Comparison of ENCODE assay signal across 1 cellular context in the genomic region with DNA sequence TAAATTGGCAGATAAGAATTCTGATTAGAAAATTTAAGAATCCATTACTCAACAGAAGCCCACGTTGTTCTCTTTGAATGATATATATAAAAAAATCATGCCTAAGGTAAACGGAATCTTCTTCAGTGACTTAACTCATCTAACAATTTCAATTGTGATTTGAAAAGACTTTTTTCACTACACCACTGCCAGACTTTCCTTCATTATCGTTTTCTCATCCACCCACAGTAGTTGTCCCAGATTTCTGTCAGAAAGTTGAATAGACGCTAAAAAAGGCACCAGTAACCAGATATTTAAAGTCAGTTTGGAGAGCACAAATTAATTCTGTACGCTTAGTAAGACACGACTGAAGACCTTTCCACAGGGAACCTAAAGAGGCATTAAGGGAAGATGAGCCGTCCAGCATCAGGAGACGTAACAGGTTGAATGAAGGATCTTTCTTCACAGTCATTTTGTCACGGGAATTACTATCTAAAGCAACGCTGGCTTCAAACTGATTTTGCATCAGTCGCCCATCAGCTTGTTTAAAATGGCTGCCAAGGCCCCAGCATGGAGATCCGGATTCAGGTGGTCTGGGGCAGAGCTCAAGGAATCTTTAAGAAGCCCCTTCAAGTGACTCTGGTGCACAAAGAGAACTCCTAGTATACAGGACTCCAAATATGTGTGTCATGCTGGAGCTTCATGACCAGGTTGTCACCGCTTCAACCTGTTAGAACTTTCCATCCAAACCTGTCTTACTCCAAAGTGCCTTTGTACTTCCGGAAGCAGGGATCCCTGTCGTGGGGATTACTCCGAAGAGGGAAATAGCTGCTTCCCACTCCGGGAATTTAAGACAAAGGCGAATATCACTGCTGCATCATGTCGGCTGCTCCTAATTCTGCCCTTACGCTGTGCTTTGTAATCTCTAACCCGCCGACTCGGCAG.
TF ChIP-seq lines count a peak whose summit lies in the region.

No MANE protein-coding gene starts in this region.

TF ChIP-seq in H1, 55 proteins besides CTCF, POLR2A, EP300 and RAD21:
- TF ChIP-seq ZNF274 (IDR thresholded peaks at IDR 0.05; ENCODE audit: borderline replicate concordance, extremely low read depth, low read length), result no peak
- TF ChIP-seq POU5F1 (IDR thresholded peaks at IDR 0.05; ENCODE audit: low read depth, low read length), result no peak
- peak; percentile 60; the same call in 1 of the 2 replicates for TF ChIP-seq TAF1 (IDR thresholded peaks at IDR 0.05; ENCODE audit: low read depth, low read length)
- TF ChIP-seq RBBP5 (IDR thresholded peaks at IDR 0.05; ENCODE audit: borderline replicate concordance, low read depth, low read length), result 0 out of 2 replicates have a peak, but pooled peaks have one; percentile 1
- no peak for TF ChIP-seq FOSL1 (IDR thresholded peaks at IDR 0.05; ENCODE audit: insufficient read depth, low read depth, low read length)
- peak; percentile 40; the same call in 1 of the 2 replicates for TF ChIP-seq E2F6 (IDR thresholded peaks at IDR 0.05)
- no peak for TF ChIP-seq GTF2F1 (IDR thresholded peaks at IDR 0.05; ENCODE audit: borderline replicate concordance, low read depth, low read length)
- no peak for TF ChIP-seq BRCA1 (IDR thresholded peaks at IDR 0.05; ENCODE audit: low read depth, low read length)
- no peak for TF ChIP-seq PHF8 (conservative IDR thresholded peaks at IDR 0.05; ENCODE audit: low read depth, low read length)
- no peak for TF ChIP-seq CEBPB (IDR thresholded peaks at IDR 0.05; ENCODE audit: low read depth, low read length)
- TF ChIP-seq MAFK (IDR thresholded peaks at IDR 0.05; ENCODE audit: low read depth, low read length), result no peak
- peak; percentile 95 for TF ChIP-seq YY1 (IDR thresholded peaks at IDR 0.05; ENCODE audit: low read depth, low read length)
- TF ChIP-seq, protein P1, sequence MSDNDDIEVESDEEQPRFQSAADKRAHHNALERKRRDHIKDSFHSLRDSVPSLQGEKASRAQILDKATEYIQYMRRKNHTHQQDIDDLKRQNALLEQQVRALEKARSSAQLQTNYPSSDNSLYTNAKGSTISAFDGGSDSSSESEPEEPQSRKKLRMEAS (IDR thresholded peaks at IDR 0.05), result peak; percentile 79
- peak; percentile 33 for TF ChIP-seq TAF7 (optimal IDR thresholded peaks at IDR 0.05; ENCODE audit: borderline replicate concordance, low read depth, low read length)
- TF ChIP-seq SP1 (IDR thresholded peaks at IDR 0.05; ENCODE audit: low read depth, low read length), result no peak
- no peak for TF ChIP-seq EZH2 (IDR thresholded peaks at IDR 0.05; ENCODE audit: low read depth, low read length, severe bottlenecking)
- TF ChIP-seq SUZ12 (IDR thresholded peaks at IDR 0.05; ENCODE audit: low read length), result no peak
- TF ChIP-seq RFX5 (IDR thresholded peaks at IDR 0.05; ENCODE audit: borderline replicate concordance, low read depth, low read length), result no peak
- no peak for TF ChIP-seq SIRT6 (IDR thresholded peaks at IDR 0.05; ENCODE audit: low read length)
- TF ChIP-seq HDAC2 (IDR thresholded peaks at IDR 0.05; ENCODE audit: borderline replicate concordance in 1 of 2, low read depth in 2 of 2, low read length in 2 of 2), result no peak
- TF ChIP-seq ATF3 (IDR thresholded peaks at IDR 0.05; ENCODE audit: insufficient read depth, low read depth, low read length), result no peak
- 0 out of 2 replicates have a peak, but pooled peaks have one; percentile 25 for TF ChIP-seq TBP (IDR thresholded peaks at IDR 0.05; ENCODE audit: low read depth, low read length)
- TF ChIP-seq CTBP2 (IDR thresholded peaks at IDR 0.05; ENCODE audit: borderline replicate concordance, insufficient read depth, insufficient read length, low read length), result no peak
- TF ChIP-seq TCF12 (IDR thresholded peaks at IDR 0.05; ENCODE audit: low read depth, low read length), result no peak
- TF ChIP-seq KDM4A (IDR thresholded peaks at IDR 0.05; ENCODE audit: low read depth, low read length, severe bottlenecking), result no peak
- TF ChIP-seq RXRA (IDR thresholded peaks at IDR 0.05; ENCODE audit: insufficient read depth, low read depth, low read length), result no peak
- TF ChIP-seq RNF2 (IDR thresholded peaks at IDR 0.05; ENCODE audit: borderline replicate concordance, low read depth, low read length, missing control alignments, poor library complexity, severe bottlenecking), result no peak
- no peak for TF ChIP-seq EGR1 (IDR thresholded peaks at IDR 0.05; ENCODE audit: borderline replicate concordance, low read depth, low read length)
- no peak for TF ChIP-seq CBX5 (IDR thresholded peaks at IDR 0.05; ENCODE audit: low read depth, low read length)
- TF ChIP-seq SAP30 (IDR thresholded peaks at IDR 0.05; ENCODE audit: insufficient read depth, insufficient replicate concordance, low read length), result no peak
- peak in 1 of 2 experiments; percentile 19; a peak in 1 of 4 replicates for TF ChIP-seq SIN3A (conservative IDR thresholded peaks at IDR 0.05 in 1 of 2, IDR thresholded peaks at IDR 0.05 in 1 of 2; ENCODE audit: low read depth in 1 of 2, low read length in 2 of 2)
- TF ChIP-seq NRF1 (IDR thresholded peaks at IDR 0.05; ENCODE audit: low read depth, low read length), result no peak
TF ChIP-seq in H1: peak in this region for 8.
